10 cellular contexts compared by ENCODE assay signal in genomic region chr14:41280745-41281144, GRCh38.
DNase-seq lines count a peak whose midpoint lies in the region; ATAC-seq, FAIRE-seq and TF ChIP-seq lines count a peak whose summit lies in the region.
"Had no signal": no experiment of that assay in that cellular context is flagged by ENCODE, and none has a peak within 500 bp of the region (broad histone marks: within the 10 kb centered on the region; RNA-seq: fewer than 3 reads in every experiment).

No MANE protein-coding gene starts in this region.

- H2AFZ ChIP-seq in SK-N-SH (ENCODE audit: low read depth) = no peak overlapping the region

- H3K4me2 ChIP-seq in SK-N-SH = no peak overlapping the region

- WGBS in SK-N-SH (ENCODE audit: low lambda C conversion rate) = 69% methylated on average over 1 of the region's 1 CpG
- 4 to 25% (median 9%) methylated on average over 1 of the region's 1 CpG for WGBS in small intestine, 3 donors
- WGBS in sigmoid colon, 2 donors = 32 to 37% methylated on average over 1 of the region's 1 CpG

- no peaks in the 10 kb centered on the region for H3F3A ChIP-seq in SK-N-SH (replicated peaks; ENCODE audit: insufficient read depth)

- H3K36me3 ChIP-seq in SK-N-SH (replicated peaks in 1 of 2; ENCODE audit: control insufficient read depth in 1 of 2, insufficient read depth in 2 of 2, low read length in 1 of 2) (no peaks in the 10 kb centered on the region), NT2/D1 (ENCODE audit: insufficient read depth, insufficient read length, low read length) (no peaks in the 10 kb centered on the region), small intestine (ENCODE audit: control insufficient read depth in 2 of 2, insufficient read depth in 2 of 2, low read length in 2 of 2) (no peaks in the 10 kb centered on the region), sigmoid colon (no peaks in the 10 kb centered on the region)

- intact Hi-C loops in sigmoid colon (cut with DNase I) = no loop called here

- ATAC-seq in SK-N-SH treated with all-trans-retinoic acid at 6 μM for 48 hours (no peak), GM21447 (IDR thresholded peaks at IDR 0.05; ENCODE audit: unreplicated experiment) (no peak), HG03457 (IDR thresholded peaks at IDR 0.05; ENCODE audit: unreplicated experiment) (no peak)
- ATAC-seq: activated T-cell treated with anti-CD3 and anti-CD28 coated beads, Interleukin-2, amount 50 U/mL, for 4 hours had no signal

- no peaks in the 10 kb centered on the region for H3K27me3 ChIP-seq in SK-N-SH (ENCODE audit: insufficient read depth)
- no peaks in the 10 kb centered on the region for H3K27me3 ChIP-seq in NT2/D1 (ENCODE audit: insufficient read depth, insufficient read length)
- H3K27me3 ChIP-seq in small intestine (ENCODE audit: control insufficient read depth in 2 of 2, insufficient read depth in 2 of 2, low read length in 2 of 2) = no peaks in the 10 kb centered on the region
- no peaks in the 10 kb centered on the region for H3K27me3 ChIP-seq in sigmoid colon

- H3K9ac ChIP-seq in SK-N-SH (no peak overlapping the region), NT2/D1 (ENCODE audit: insufficient read length, low read depth) (no peak overlapping the region)

- H3K4me3 ChIP-seq in SK-N-SH (ENCODE audit: low read depth in 2 of 2, low read length in 1 of 2) (no peak overlapping the region), NT2/D1 (ENCODE audit: insufficient read length, low read depth) (no peak overlapping the region), small intestine (ENCODE audit: low read depth in 1 of 2, low read length in 2 of 2) (no peak overlapping the region), sigmoid colon (no peak overlapping the region)

- TF ChIP-seq CTCF in SK-N-SH (IDR thresholded peaks at IDR 0.05) (peak; percentile 32), sigmoid colon (IDR thresholded peaks at IDR 0.05) (no peak)

- H3K27ac ChIP-seq in SK-N-SH (ENCODE audit: low read depth in 2 of 2, low read length in 1 of 2) = no peak overlapping the region
- no peak overlapping the region for H3K27ac ChIP-seq in small intestine (ENCODE audit: low read depth in 1 of 2, low read length in 1 of 2)
- H3K27ac ChIP-seq in sigmoid colon = no peak overlapping the region

- POLR2A ChIA-PET in SK-N-SH (lab: Yijun Ruan, JAX) = no interaction called here

- TF ChIP-seq EP300 in SK-N-SH (IDR thresholded peaks at IDR 0.05; ENCODE audit: borderline replicate concordance in 1 of 2, low read depth in 1 of 2, low read length in 1 of 2) (no peak), sigmoid colon (IDR thresholded peaks at IDR 0.05) (no peak)

- CTCF ChIA-PET in SK-N-SH (lab: Yijun Ruan, JAX) = interaction anchor here (0.8 kb wide), 1 partner anchor 320 kb away, joined by 3 read pairs; no protein-coding TSS in a partner anchor

- H3K4me1 ChIP-seq in SK-N-SH (ENCODE audit: control insufficient read depth in 1 of 2, insufficient read depth in 2 of 2, low read depth in 1 of 2, low read length in 1 of 2) = no peaks in the 10 kb centered on the region
- no peaks in the 10 kb centered on the region for H3K4me1 ChIP-seq in NT2/D1 (ENCODE audit: insufficient read depth, insufficient read length)
- H3K4me1 ChIP-seq in small intestine (ENCODE audit: control insufficient read depth in 2 of 2, insufficient read depth in 1 of 2, low read depth in 1 of 2, low read length in 1 of 2) = no peaks in the 10 kb centered on the region
- H3K4me1 ChIP-seq in sigmoid colon = no peaks in the 10 kb centered on the region

- H3K9me3 ChIP-seq in SK-N-SH (no peaks in the 10 kb centered on the region), NT2/D1 (ENCODE audit: insufficient read depth, low read length) (no peaks in the 10 kb centered on the region), small intestine (ENCODE audit: control insufficient read depth, low read depth) (no peaks in the 10 kb centered on the region), sigmoid colon (no peaks in the 10 kb centered on the region)

- H3K79me2 ChIP-seq in SK-N-SH (ENCODE audit: insufficient read depth) = no peaks in the 10 kb centered on the region

- no peak for FAIRE-seq in small intestine (lab: Jason Lieb, UNC)

- no peaks in the 10 kb centered on the region for H4K20me1 ChIP-seq in SK-N-SH (ENCODE audit: insufficient read depth)

- peak; percentile 33; the same call in 1 of the 2 replicates for TF ChIP-seq RAD21 in SK-N-SH (IDR thresholded peaks at IDR 0.05; ENCODE audit: low read length)

- no peaks in the 10 kb centered on the region for H3K9me2 ChIP-seq in SK-N-SH

- DNase-seq in SK-N-SH (no peak), NT2/D1 (ENCODE audit: low read depth, low spot score) (peak; percentile 1), fibroblast of peridontal ligament (ENCODE audit: extremely low read depth) (peak; percentile 13), small intestine (peak; percentile 32), sigmoid colon (no peak)
- DNase-seq: activated T-cell treated with anti-CD3 and anti-CD28 coated beads, Interleukin-2, amount 50 U/mL, for 4 hours; NK-92 treated with Interleukin-12 subunit alpha and Interleukin-12 subunit beta, amount 100 ng/mL, for 24 hours had no signal

- TF ChIP-seq POLR2A in sigmoid colon (IDR thresholded peaks at IDR 0.05) = no peak

TF ChIP-seq in SK-N-SH, 30 proteins besides CTCF, POLR2A, EP300 and RAD21:
- TF ChIP-seq POLR2AphosphoS5 (IDR thresholded peaks at IDR 0.05; ENCODE audit: low read depth, low read length) = no peak
- TF ChIP-seq SIN3A (IDR thresholded peaks at IDR 0.05; ENCODE audit: borderline replicate concordance, low read depth, low read length) = no peak
- no peak for TF ChIP-seq PBX3 (IDR thresholded peaks at IDR 0.05)
- TF ChIP-seq FOXJ3 (CRISPR knock-in tag; IDR thresholded peaks at IDR 0.05) = no peak
- TF ChIP-seq MEF2A (IDR thresholded peaks at IDR 0.05; ENCODE audit: borderline replicate concordance, low read depth) = no peak
- TF ChIP-seq USF2 (IDR thresholded peaks at IDR 0.05; ENCODE audit: borderline replicate concordance, low read depth, low read length) = no peak
- no peak for TF ChIP-seq TAF1 (IDR thresholded peaks at IDR 0.05; ENCODE audit: borderline replicate concordance, low read depth, low read length)
- TF ChIP-seq FOSL2 (IDR thresholded peaks at IDR 0.05; ENCODE audit: borderline replicate concordance, low read depth) = no peak
- no peak for TF ChIP-seq GABPA (IDR thresholded peaks at IDR 0.05; ENCODE audit: low read depth)
- TF ChIP-seq TCF12 (IDR thresholded peaks at IDR 0.05) = no peak
TF ChIP-seq in SK-N-SH: peak in this region for 0.

TF ChIP-seq in SK-N-SH treated with all-trans-retinoic acid at 6 μM for 48 hours, 23 proteins besides CTCF, POLR2A, EP300 and RAD21:
- TF ChIP-seq CSDC2 (CRISPR knock-in tag; IDR thresholded peaks at IDR 0.05) (no peak), ESRRG (CRISPR knock-in tag; IDR thresholded peaks at IDR 0.05) (no peak), TCF4 (CRISPR knock-in tag; IDR thresholded peaks at IDR 0.05; ENCODE audit: borderline replicate concordance) (no peak), CREB5 (CRISPR knock-in tag; IDR thresholded peaks at IDR 0.05; ENCODE audit: low read depth) (no peak), PATZ1 (CRISPR knock-in tag; IDR thresholded peaks at IDR 0.05; ENCODE audit: borderline replicate concordance) (no peak), ZFP30 (CRISPR knock-in tag; IDR thresholded peaks at IDR 0.05) (no peak), GLIS3 (CRISPR knock-in tag; IDR thresholded peaks at IDR 0.05) (no peak), BACH2 (CRISPR knock-in tag; IDR thresholded peaks at IDR 0.05; ENCODE audit: borderline replicate concordance) (no peak), ZFP3 (CRISPR knock-in tag; IDR thresholded peaks at IDR 0.05) (no peak), CSRNP3 (CRISPR knock-in tag; IDR thresholded peaks at IDR 0.05) (no peak), OSR1 (CRISPR knock-in tag; IDR thresholded peaks at IDR 0.05) (no peak), ZNF565 (CRISPR knock-in tag; conservative IDR thresholded peaks at IDR 0.05; ENCODE audit: low read depth) (no peak), ISL1 (CRISPR knock-in tag; IDR thresholded peaks at IDR 0.05) (no peak)

Comparison
In these comparisons a context has a peak if more than half of its experiments do, and no peak if none do; other contexts are left out.
1. DNase-seq: peak in NT2/D1 (single experiment), fibroblast of peridontal ligament (single experiment) and small intestine (single experiment); none in SK-N-SH (single experiment) and sigmoid colon (single experiment).